7 cellular contexts compared by ENCODE assay signal in the genomic region with DNA sequence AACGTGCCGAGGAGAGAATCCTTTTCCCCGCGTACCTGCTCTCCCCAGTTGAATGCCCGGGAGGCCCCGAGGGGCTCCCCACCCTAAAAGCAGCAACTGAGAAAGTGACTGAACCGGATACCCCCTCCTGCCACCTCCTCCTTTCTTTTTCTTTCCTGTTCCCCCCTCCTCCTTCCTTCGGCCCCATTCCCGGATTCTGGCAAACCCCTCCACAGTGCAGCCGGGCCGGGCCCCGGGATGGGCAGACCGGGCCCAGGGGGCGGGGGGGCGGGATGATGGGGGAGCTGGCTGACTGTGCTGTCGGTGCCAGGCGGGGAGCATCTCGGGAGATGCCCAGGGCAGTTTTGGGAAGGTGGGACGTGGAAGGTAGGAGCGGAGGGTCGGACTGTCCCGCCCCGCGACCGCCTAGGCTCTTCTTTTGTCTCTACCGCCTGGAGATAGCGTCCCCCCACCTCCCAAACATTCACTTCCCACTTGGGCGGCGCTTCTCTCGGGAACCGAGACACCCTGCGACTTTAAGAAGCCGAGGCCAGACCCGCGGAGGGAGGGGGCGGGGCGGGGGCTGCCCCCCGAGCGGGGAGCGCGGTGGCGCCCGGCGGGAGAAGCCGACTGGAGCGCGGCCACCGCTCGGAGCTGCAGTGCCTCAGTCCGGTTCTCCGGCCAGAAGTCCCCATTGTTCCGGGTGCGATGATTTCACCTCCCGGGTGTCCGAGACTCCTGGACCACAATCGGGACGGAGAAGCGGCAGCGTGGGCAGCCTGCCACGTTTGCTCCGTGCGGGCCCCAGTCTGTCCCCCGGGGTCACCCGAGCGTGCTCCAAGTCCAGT. TPM values are rescaled to one million over a fixed set of nuclear protein-coding genes. Genes with fewer than 3 reads are reported as not detected.
DNase-seq lines count a peak whose midpoint lies in the region; ATAC-seq and TF ChIP-seq lines count a peak whose summit lies in the region.

No MANE protein-coding gene starts in this region.

- no peak overlapping the region for H3K27ac Mint-ChIP-seq in dendritic cell treated with granulocyte-macrophage colony-stimulating factor and Interleukin-4, amounts not matched to agents 40 ng/mL and 50 ng/mL, for 4 days
- H3K27ac Mint-ChIP-seq in natural killer cell: peak overlapping the region; percentile 12 to 84

- TF ChIP-seq CTCF in GM10248 (IDR thresholded peaks at IDR 0.05; ENCODE audit: control extremely low read depth, extremely low read depth, low read depth, missing control alignments): no peak
- TF ChIP-seq CTCF in MM.1S (IDR thresholded peaks at IDR 0.05; ENCODE audit: low read length): no peak
- TF ChIP-seq CTCF in natural killer cell (IDR thresholded peaks at IDR 0.05): no peak

- H3K36me3 ChIP-seq in MM.1S (replicated peaks; ENCODE audit: insufficient read depth, low read length): no peaks in the 10 kb centered on the region

- no peak overlapping the region for H3K27ac ChIP-seq in MM.1S (ENCODE audit: low read length)

- peak overlapping the region; percentile 81; the same call in 1 of the 2 replicates for H2AFZ ChIP-seq in MM.1S (ENCODE audit: low read length)

- H3K36me3 Mint-ChIP-seq in dendritic cell treated with granulocyte-macrophage colony-stimulating factor and Interleukin-4, amounts not matched to agents 40 ng/mL and 50 ng/mL, for 4 days (ENCODE audit: low read depth): no peaks in the 10 kb centered on the region
- H3K36me3 Mint-ChIP-seq in natural killer cell: no peaks in the 10 kb centered on the region

- CTCF ChIA-PET in GM10248 (lab: Yijun Ruan, JAX): interaction anchor here (1.3 to 2.9 kb wide), 6 partner anchors 7 to 426 kb away, joined by 3 to 10 read pairs (median 7); no protein-coding TSS in a partner anchor

- peak overlapping the region; percentile 78 for H3K4me3 Mint-ChIP-seq in dendritic cell treated with granulocyte-macrophage colony-stimulating factor and Interleukin-4, amounts not matched to agents 40 ng/mL and 50 ng/mL, for 4 days
- H3K4me3 Mint-ChIP-seq in natural killer cell: peak overlapping the region; percentile 54

- H4K20me1 ChIP-seq in MM.1S (ENCODE audit: insufficient read depth, low read length): no peaks in the 10 kb centered on the region

- peaks cover 57% of the 10 kb centered on the region for H3K4me1 Mint-ChIP-seq in dendritic cell treated with granulocyte-macrophage colony-stimulating factor and Interleukin-4, amounts not matched to agents 40 ng/mL and 50 ng/mL, for 4 days (ENCODE audit: low read depth)
- peaks cover 42% of the 10 kb centered on the region in 2 donors for H3K4me1 Mint-ChIP-seq in natural killer cell

- H3K79me2 ChIP-seq in MM.1S (ENCODE audit: low read length): no peaks in the 10 kb centered on the region

- peak overlapping the region; percentile 73 for H3K4me3 ChIP-seq in MM.1S (ENCODE audit: low read length)

- no peak overlapping the region for H3K9ac ChIP-seq in MM.1S (ENCODE audit: low read length)

- no peaks in the 10 kb centered on the region for H3F3A ChIP-seq in MM.1S (ENCODE audit: insufficient read depth, low read length)

- H3K9me2 ChIP-seq in MM.1S (replicated peaks; ENCODE audit: insufficient read depth, low read length): no peaks in the 10 kb centered on the region

- DNase-seq in GM10248 (ENCODE audit: extremely low spot score): peak; percentile 16
- no peak for DNase-seq in MM.1S
- DNase-seq in natural killer cell: no peak
- DNase-seq in NOMO-1 treated with DMSO at 0.1 percent for 48 hours (lab: John Stamatoyannopoulos, UW; ENCODE audit: unreplicated experiment): no peak
- DNase-seq in SK-N-DZ (ENCODE audit: low spot score): no peak
- no peak for DNase-seq in NCI-H2081 treated with DMSO at 0.1 percent for 48 hours (lab: John Stamatoyannopoulos, UW)

- no peaks in the 10 kb centered on the region for H3K9me3 Mint-ChIP-seq in dendritic cell treated with granulocyte-macrophage colony-stimulating factor and Interleukin-4, amounts not matched to agents 40 ng/mL and 50 ng/mL, for 4 days
- no peaks in the 10 kb centered on the region for H3K9me3 Mint-ChIP-seq in natural killer cell

- intact Hi-C loops in dendritic cell treated with granulocyte-macrophage colony-stimulating factor and Interleukin-4, amounts not matched to agents 40 ng/mL and 50 ng/mL, for 4 days (cut with micrococcal nuclease): no loop called here
- intact Hi-C loops in natural killer cell (cut with micrococcal nuclease): loop anchor here (2.0 kb wide), 1 partner anchor 408 kb away; a partner anchor contains a TSS

- H3K27me3 ChIP-seq in MM.1S (replicated peaks; ENCODE audit: insufficient read depth, low read length): peaks cover 92% of the 10 kb centered on the region

- peak overlapping the region; percentile 88 for H3K4me2 ChIP-seq in MM.1S (ENCODE audit: low read depth, low read length)

- no peak for ATAC-seq in natural killer cell

- no peaks in the 10 kb centered on the region for H3K4me1 ChIP-seq in MM.1S (ENCODE audit: low read length)

- no peaks in the 10 kb centered on the region for H3K9me3 ChIP-seq in MM.1S (replicated peaks; ENCODE audit: insufficient read depth, low read length)

- POLR2A ChIA-PET in GM10248 (lab: Yijun Ruan, JAX): no interaction called here

- peaks cover 91% of the 10 kb centered on the region for H3K27me3 Mint-ChIP-seq in dendritic cell treated with granulocyte-macrophage colony-stimulating factor and Interleukin-4, amounts not matched to agents 40 ng/mL and 50 ng/mL, for 4 days
- H3K27me3 Mint-ChIP-seq in natural killer cell (ENCODE audit: low read depth in 2 of 2): peaks cover 63 to 73% of the 10 kb centered on the region in 2 donors

RNA-seq across cellular contexts. Expression of a gene that starts 8.2 kb away (rescaled TPM):
- under 1 TPM; 0.55 to 0.84 (median 0.78) TPM for total RNA-seq in natural killer cell
- 0.36 TPM in 1 of 2 replicates, not detected in the other for polyA plus RNA-seq in SK-N-DZ (2014; cell fraction: cytosol; rRNA removed)
- polyA plus RNA-seq in SK-N-DZ (2014; cell fraction: nucleus; rRNA removed): 0.65 TPM in 1 of 2 replicates, not detected in the other

RNA-seq across cellular contexts. Expression of a gene that starts 9.2 kb away (rescaled TPM):
- not detected for total RNA-seq in natural killer cell
- 0.41 and 1.5 TPM in 2 replicates for polyA plus RNA-seq in SK-N-DZ (2014; cell fraction: cytosol; rRNA removed)
- 0.69 and 0.91 TPM in 2 replicates for polyA plus RNA-seq in SK-N-DZ (2014; cell fraction: nucleus; rRNA removed)
